8 cellular contexts compared by ENCODE assay signal in genomic region chr13:108214511-108215383, GRCh38. TPM values are rescaled to one million over a fixed set of nuclear protein-coding genes. Genes with fewer than 3 reads are reported as not detected.
DNase-seq lines count a peak whose midpoint lies in the region; ATAC-seq, FAIRE-seq and TF ChIP-seq lines count a peak whose summit lies in the region.

No MANE protein-coding gene starts in this region.

- 11 to 12% methylated on average over 20 to 25 of the region's 45 CpGs for WGBS in testis, 2 donors

- peak overlapping the region; percentile 65 for H3K4me3 ChIP-seq in brain microvascular endothelial cell (ENCODE audit: low read depth, low read length)
- H3K4me3 ChIP-seq in kidney (ENCODE audit: low read length in 2 of 2): peak overlapping the region; percentile 49 to 72
- H3K4me3 ChIP-seq in testis: peak overlapping the region; percentile 43 to 49

- in situ Hi-C loops in brain microvascular endothelial cell (cut with HindIII; ENCODE audit: low pct_ligation_motif_present, low sequenced_read_pairs): no loop called here

- TF ChIP-seq POLR2A in testis (IDR thresholded peaks at IDR 0.05): no peak

- H3K9me3 ChIP-seq in kidney (ENCODE audit: control insufficient read depth in 1 of 2, low read length in 2 of 2) (no peaks in the 10 kb centered on the region), testis (no peaks in the 10 kb centered on the region)

- H3K9ac ChIP-seq in kidney (ENCODE audit: low read length in 2 of 2): peak overlapping the region in 1 of 2 donors; percentile 68

- TF ChIP-seq CTCF in brain microvascular endothelial cell (IDR thresholded peaks at IDR 0.05; ENCODE audit: low read depth, low read length, missing control alignments): no peak
- no peak for TF ChIP-seq CTCF in kidney (IDR thresholded peaks at IDR 0.05; ENCODE audit: borderline replicate concordance, extremely low read depth, insufficient read depth)
- no peak for TF ChIP-seq CTCF in testis (IDR thresholded peaks at IDR 0.05)

- FAIRE-seq in kidney (lab: Jason Lieb, UNC): no peak

- DNase-seq in DMS79 (lab: John Stamatoyannopoulos, UW): peak; percentile 53
- DNase-seq in NCI-H146 treated with DMSO at 0.1 percent for 48 hours (lab: John Stamatoyannopoulos, UW; ENCODE audit: unreplicated experiment): peak; percentile 48
- no peak for DNase-seq in brain microvascular endothelial cell
- DNase-seq in kidney: peak; percentile 72
- DNase-seq in testis: peak; percentile 40

- ATAC-seq in HG03354 (IDR thresholded peaks at IDR 0.05; ENCODE audit: poor library complexity, severe bottlenecking, unreplicated experiment) (no peak), GM19452 (IDR thresholded peaks at IDR 0.05; ENCODE audit: unreplicated experiment) (no peak), GM18498 (IDR thresholded peaks at IDR 0.05; ENCODE audit: unreplicated experiment) (no peak)

- intact Hi-C loops in kidney (cut with DNase I): no loop called here
- intact Hi-C loops in testis (cut with DNase I; ENCODE audit: low total_unique reads): no loop called here

- H3K4me1 ChIP-seq in kidney (ENCODE audit: control insufficient read depth in 1 of 2, insufficient read depth in 1 of 2, low read depth in 1 of 2, low read length in 2 of 2): peaks cover 2 to 7% of the 10 kb centered on the region in 2 donors
- peaks cover 7% of the 10 kb centered on the region for H3K4me1 ChIP-seq in testis

- peaks cover 5% of the 10 kb centered on the region for H3K36me3 ChIP-seq in brain microvascular endothelial cell (replicated peaks)
- peaks cover 4 to 8% of the 10 kb centered on the region in 2 donors for H3K36me3 ChIP-seq in kidney (ENCODE audit: control insufficient read depth in 1 of 2, insufficient read depth in 2 of 2, low read length in 2 of 2)
- H3K36me3 ChIP-seq in testis (ENCODE audit: low read depth, missing control alignments): no peaks in the 10 kb centered on the region

- no peaks in the 10 kb centered on the region for H3K27me3 ChIP-seq in brain microvascular endothelial cell (replicated peaks)
- no peaks in the 10 kb centered on the region for H3K27me3 ChIP-seq in testis

- H3K27ac ChIP-seq in brain microvascular endothelial cell: no peak overlapping the region
- H3K27ac ChIP-seq in kidney (ENCODE audit: low read depth in 2 of 2, low read length in 2 of 2): peak overlapping the region in 1 of 2 donors; percentile 9
- peak overlapping the region in 1 of 2 donors; percentile 8 for H3K27ac ChIP-seq in testis

RNA-seq across cellular contexts. Expression of gene LIG4, which starts 0.6 kb away (rescaled TPM):
- total RNA-seq in kidney (9.3 TPM), testis (10 to 100 TPM; 11.0 to 16.3 TPM)
- polyA plus RNA-seq in kidney (ENCODE audit: insufficient read depth, low read depth, low replicate concordance) (5.9 TPM), testis (ENCODE audit: insufficient read depth, low read depth, low replicate concordance) (10.1 TPM)

RNA-seq across cellular contexts. Expression of gene ABHD13, which starts 3.4 kb away (rescaled TPM):
- total RNA-seq in kidney (9.4 TPM), testis (1 to 10 TPM; 6.5 to 7.4 TPM)
- polyA plus RNA-seq in kidney (ENCODE audit: insufficient read depth, low read depth, low replicate concordance) (4.9 TPM), testis (ENCODE audit: insufficient read depth, low read depth, low replicate concordance) (7.3 TPM)

RNA-seq across cellular contexts. Expression of gene TNFSF13B, which starts 54.8 kb away (rescaled TPM):
- 5.3 TPM for total RNA-seq in kidney
- 1.1 TPM for polyA plus RNA-seq in kidney (ENCODE audit: insufficient read depth, low read depth, low replicate concordance)
- total RNA-seq in testis: 1 to 10 TPM in 1 of 2 donors, not detected in 1; 3.7 TPM
- polyA plus RNA-seq in testis (ENCODE audit: insufficient read depth, low read depth, low replicate concordance): 2.5 TPM
